24 cellular contexts compared by ENCODE assay signal in the genomic region with DNA sequence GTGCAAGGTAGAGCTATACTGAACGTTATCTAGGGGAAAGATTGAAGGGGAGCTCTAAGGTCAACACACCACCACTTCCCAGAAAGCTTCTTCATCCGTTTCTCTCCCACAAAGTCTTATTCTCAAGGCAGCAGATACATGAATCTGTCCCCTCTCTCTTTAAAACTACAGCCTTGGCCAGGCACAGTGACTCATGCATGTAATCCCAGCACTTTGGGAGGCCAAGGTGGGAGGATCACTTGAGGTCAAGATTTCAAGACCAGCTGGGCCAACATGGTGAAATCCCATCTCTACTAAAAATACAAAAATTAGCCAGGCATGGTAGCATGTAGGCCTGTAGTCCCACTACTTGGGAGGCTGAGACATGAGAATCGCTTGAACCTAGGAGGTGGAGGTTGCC. TPM values are rescaled to one million over a fixed set of nuclear protein-coding genes. Genes with fewer than 3 reads are reported as not detected.
DNase-seq lines count a peak whose midpoint lies in the region; ATAC-seq and TF ChIP-seq lines count a peak whose summit lies in the region.
"Had no signal": no experiment of that assay in that cellular context is flagged by ENCODE, and none has a peak within 500 bp of the region (broad histone marks: within the 10 kb centered on the region; RNA-seq: fewer than 3 reads in every experiment).

No MANE protein-coding gene starts in this region.

- peaks cover 49% of the 10 kb centered on the region for H3K4me1 Mint-ChIP-seq in Calu3 (ENCODE audit: low read depth, unreplicated experiment)
- H3K4me1 Mint-ChIP-seq in naive thymus-derived CD4-positive, alpha-beta T cell: no peaks in the 10 kb centered on the region
- H3K4me1 Mint-ChIP-seq: neural progenitor cell had no signal

- H3K4me3 ChIP-seq in WERI-Rb-1 (ENCODE audit: low read depth, low read length) (no peak overlapping the region), fibroblast of mammary gland (ENCODE audit: control insufficient read depth, low read depth, low read length) (no peak overlapping the region)
- H3K4me3 ChIP-seq in naive thymus-derived CD4-positive, alpha-beta T cell (ENCODE audit: low read length): no peak overlapping the region
- H3K4me3 ChIP-seq: cardiac muscle cell, neural progenitor cell, upper lobe of left lung had no signal

- no peaks in the 10 kb centered on the region for H3K36me3 ChIP-seq in WERI-Rb-1
- H3K36me3 ChIP-seq in naive thymus-derived CD4-positive, alpha-beta T cell (ENCODE audit: control insufficient read depth in 2 of 3, insufficient read depth in 3 of 3, low read length in 3 of 3): no peaks in the 10 kb centered on the region
- H3K36me3 ChIP-seq: cardiac muscle cell, neural progenitor cell, upper lobe of left lung had no signal

- DNase-seq in Calu3 (peak; percentile 14), WERI-Rb-1 (peak; percentile 15), fibroblast of mammary gland (ENCODE audit: low read depth) (peak; percentile 8), renal cortical epithelial cell (ENCODE audit: low read depth) (peak; percentile 13), NCI-H1417 (lab: John Stamatoyannopoulos, UW) (no peak)
- DNase-seq in naive thymus-derived CD4-positive, alpha-beta T cell: no peak
- DNase-seq: activated CD4-positive, alpha-beta memory T cell treated with anti-CD3 and anti-CD28 coated beads for 36 hours; activated naive CD4-positive, alpha-beta T cell treated with anti-CD3 and anti-CD28 coated beads, Interleukin-2, amount 50 U/mL, for 16 hours; Caco-2; effector CD8-positive, alpha-beta T cell; H7; hypothalamus; IMR-90; MV-4-11; NCI-H446; retina; SIG-M5; stimulated activated naive CD4-positive, alpha-beta T cell treated with Interleukin-2 at 50 U/mL for 16 hours; T-helper 1 cell had no signal

- no peak for ATAC-seq in naive thymus-derived CD4-positive, alpha-beta T cell
- no peak for ATAC-seq in GM18873 (IDR thresholded peaks at IDR 0.05; ENCODE audit: low FRiP score, unreplicated experiment)
- ATAC-seq in HG03025 (IDR thresholded peaks at IDR 0.05; ENCODE audit: low FRiP score, unreplicated experiment): no peak

- no peak for TF ChIP-seq CTCF in Calu3 (IDR thresholded peaks at IDR 0.05; ENCODE audit: unreplicated experiment)
- TF ChIP-seq CTCF in WERI-Rb-1 (IDR thresholded peaks at IDR 0.05; ENCODE audit: low read depth, low read length): no peak
- no peak for TF ChIP-seq CTCF in fibroblast of mammary gland (conservative IDR thresholded peaks at IDR 0.05; ENCODE audit: control insufficient read depth, insufficient read depth, low read depth, low read length)

- intact Hi-C loops in Calu3 (cut with micrococcal nuclease; ENCODE audit: unreplicated experiment): no loop called here
- intact Hi-C loops in naive thymus-derived CD4-positive, alpha-beta T cell (cut with micrococcal nuclease): no loop called here

- H3K9me3 ChIP-seq in WERI-Rb-1 (ENCODE audit: severe bottlenecking): no peaks in the 10 kb centered on the region
- no peaks in the 10 kb centered on the region for H3K9me3 ChIP-seq in naive thymus-derived CD4-positive, alpha-beta T cell (ENCODE audit: control insufficient read depth in 2 of 3, low read length in 3 of 3)
- H3K9me3 ChIP-seq: Caco-2, upper lobe of left lung had no signal

- no peaks in the 10 kb centered on the region for H3K4me1 ChIP-seq in naive thymus-derived CD4-positive, alpha-beta T cell (ENCODE audit: control insufficient read depth in 2 of 2, insufficient read depth in 2 of 2, low read length in 2 of 2)
- H3K4me1 ChIP-seq: Caco-2, neural progenitor cell had no signal

- CTCF ChIA-PET in Calu3 (lab: Charles Lee): no interaction called here
- CTCF ChIA-PET in naive thymus-derived CD4-positive, alpha-beta T cell (lab: Charles Lee): no interaction called here

- H3K4me3 Mint-ChIP-seq in Calu3 (ENCODE audit: low read depth, unreplicated experiment): peak overlapping the region; percentile 7
- H3K4me3 Mint-ChIP-seq in naive thymus-derived CD4-positive, alpha-beta T cell: no peak overlapping the region
- H3K4me3 Mint-ChIP-seq: activated CD4-positive, alpha-beta memory T cell treated with anti-CD3 and anti-CD28 coated beads for 36 hours; neural progenitor cell had no signal

- BruUV-seq in Calu3 (replicated peaks; lab: Mats Ljungman, UMichigan): no TSS peak

- peaks cover 5% of the 10 kb centered on the region for H3K36me3 Mint-ChIP-seq in Calu3 (ENCODE audit: insufficient read depth, unreplicated experiment)
- no peaks in the 10 kb centered on the region for H3K36me3 Mint-ChIP-seq in naive thymus-derived CD4-positive, alpha-beta T cell
- H3K36me3 Mint-ChIP-seq: activated CD4-positive, alpha-beta memory T cell treated with anti-CD3 and anti-CD28 coated beads for 36 hours; neural progenitor cell had no signal

- POLR2A ChIA-PET in naive thymus-derived CD4-positive, alpha-beta T cell (lab: Charles Lee): no interaction called here

- H3K27me3 ChIP-seq in WERI-Rb-1 (ENCODE audit: insufficient read depth, low read depth, severe bottlenecking): no peaks in the 10 kb centered on the region
- no peaks in the 10 kb centered on the region for H3K27me3 ChIP-seq in naive thymus-derived CD4-positive, alpha-beta T cell (ENCODE audit: control insufficient read depth in 2 of 2, insufficient read depth in 2 of 2, low read length in 2 of 2)
- H3K27me3 ChIP-seq: cardiac muscle cell, neural progenitor cell, upper lobe of left lung had no signal

- peak overlapping the region; percentile 8 for H3K27ac Mint-ChIP-seq in Calu3 (ENCODE audit: unreplicated experiment)
- no peak overlapping the region for H3K27ac Mint-ChIP-seq in naive thymus-derived CD4-positive, alpha-beta T cell
- H3K27ac Mint-ChIP-seq: activated CD4-positive, alpha-beta memory T cell treated with anti-CD3 and anti-CD28 coated beads for 36 hours; neural progenitor cell had no signal

- H3K9me3 Mint-ChIP-seq in Calu3 (ENCODE audit: low read depth, unreplicated experiment): no peaks in the 10 kb centered on the region
- H3K9me3 Mint-ChIP-seq in naive thymus-derived CD4-positive, alpha-beta T cell: no peaks in the 10 kb centered on the region
- H3K9me3 Mint-ChIP-seq: activated CD4-positive, alpha-beta memory T cell treated with anti-CD3 and anti-CD28 coated beads for 36 hours; neural progenitor cell had no signal

- no peaks in the 10 kb centered on the region for H3K27me3 Mint-ChIP-seq in Calu3 (ENCODE audit: unreplicated experiment)
- peaks cover 17 to 31% (median 31%) of the 10 kb centered on the region in 5 donors for H3K27me3 Mint-ChIP-seq in naive thymus-derived CD4-positive, alpha-beta T cell

- no peak overlapping the region for H3K27ac ChIP-seq in WERI-Rb-1
- H3K27ac ChIP-seq in naive thymus-derived CD4-positive, alpha-beta T cell (ENCODE audit: low read depth, low read length): no peak overlapping the region
- H3K27ac ChIP-seq: cardiac muscle cell, neural progenitor cell had no signal

RNA-seq across cellular contexts. Expression of gene CYP4X1, which starts 8.1 kb away (rescaled TPM):
- total RNA-seq in Calu3 (2022): 0.21 and 0.27 TPM in 2 replicates
- total RNA-seq in renal cortical epithelial cell: 0.10 and 0.17 TPM in 2 replicates
- not detected for total RNA-seq in naive thymus-derived CD4-positive, alpha-beta T cell
- polyA plus RNA-seq in naive thymus-derived CD4-positive, alpha-beta T cell: not detected
- total RNA-seq: activated CD4-positive, alpha-beta memory T cell treated with anti-CD3 and anti-CD28 coated beads for 36 hours; IMR-90 had no signal
- polyA plus RNA-seq: IMR-90 had no signal

RNA-seq across cellular contexts. Expression of gene CYP4Z1, which starts 35.4 kb away (rescaled TPM):
- total RNA-seq in Calu3 (2022): not detected in 2 replicates
- not detected in 2 replicates for total RNA-seq in renal cortical epithelial cell
- total RNA-seq in naive thymus-derived CD4-positive, alpha-beta T cell: not detected
- polyA plus RNA-seq in naive thymus-derived CD4-positive, alpha-beta T cell: not detected
- total RNA-seq: activated CD4-positive, alpha-beta memory T cell treated with anti-CD3 and anti-CD28 coated beads for 36 hours; Caco-2; cardiac muscle cell; H7; IMR-90 had no signal
- polyA plus RNA-seq: cardiac muscle cell, IMR-90 had no signal

Comparison
In these comparisons a context has a peak if more than half of its experiments do, and no peak if none do; other contexts are left out.
1. DNase-seq: peak in Calu3 (single experiment), WERI-Rb-1 (single experiment), fibroblast of mammary gland (single experiment) and renal cortical epithelial cell (single experiment); none in naive thymus-derived CD4-positive, alpha-beta T cell (0 of 9) and NCI-H1417 (0 of 3).